Comparison of ENCODE assay signal across 8 cellular contexts in the genomic region with DNA sequence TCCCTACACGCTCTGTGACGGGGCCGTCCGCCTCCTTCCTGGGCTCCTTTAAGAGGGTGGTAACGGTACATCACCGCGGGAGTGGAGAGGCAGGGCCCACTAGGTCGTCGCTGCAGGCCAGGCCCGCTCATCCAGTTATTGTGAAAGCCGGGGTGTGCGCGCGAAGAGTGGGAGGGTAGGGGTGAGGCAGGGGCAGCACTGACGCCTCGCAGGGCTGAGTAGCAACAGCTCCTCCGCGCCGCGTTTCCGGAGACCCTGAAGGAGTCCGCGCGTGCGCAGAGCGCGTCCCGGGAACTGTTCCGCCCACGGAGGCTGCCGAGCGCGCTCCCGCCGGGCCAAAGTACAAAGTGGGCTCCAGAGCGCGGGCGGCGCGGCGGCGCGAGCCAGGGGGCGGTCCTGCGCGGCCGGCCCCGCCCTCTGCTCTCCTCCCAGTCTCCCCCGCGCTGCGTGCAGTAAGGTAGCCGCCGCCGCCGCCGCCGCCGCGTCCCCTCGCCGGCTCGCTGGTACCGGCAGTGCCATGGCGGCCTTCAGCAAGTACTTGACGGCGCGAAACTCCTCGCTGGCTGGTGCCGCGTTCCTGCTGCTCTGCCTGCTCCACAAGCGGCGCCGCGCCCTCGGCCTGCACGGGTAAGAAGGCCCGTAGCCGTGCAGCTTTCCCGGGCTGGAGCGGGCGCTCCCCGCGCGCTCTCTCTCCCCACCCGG. TPM values are rescaled to one million over a fixed set of nuclear protein-coding genes. Genes with fewer than 3 reads are reported as not detected.
DNase-seq lines count a peak whose midpoint lies in the region; ATAC-seq and TF ChIP-seq lines count a peak whose summit lies in the region.

Gene ABCD3 (plus strand): TSS at position 428 of the 702 bp plus-strand sequence. CDS start 90 bp downstream, at position 518.

- peak in 1 of 4 donors; percentile 60 for TF ChIP-seq EP300 in upper lobe of left lung (IDR thresholded peaks at IDR 0.05)

- H3K4me1 ChIP-seq in adrenal gland (replicated peaks in 1 of 2) (peaks cover 9 to 42% of the 10 kb centered on the region in 2 donors), heart right ventricle (peaks cover 0 to 50% (median 41%) of the 10 kb centered on the region in 9 donors), upper lobe of left lung (peaks cover 25 to 46% (median 30%) of the 10 kb centered on the region in 4 donors)

- intact Hi-C loops in adrenal gland (cut with DNase I), result no loop called here
- intact Hi-C loops in heart right ventricle (cut with DNase I), result loop anchor here in 2 of 10 donors (2.0 to 5.0 kb wide), 2 partner anchors 44 to 59 kb away; no protein-coding TSS in a partner anchor
- intact Hi-C loops in posterior vena cava (cut with DNase I), result no loop called here

- TF ChIP-seq CTCF in GM13977 (IDR thresholded peaks at IDR 0.05; ENCODE audit: extremely low read depth, insufficient read depth, missing control alignments) (no peak), adrenal gland (IDR thresholded peaks at IDR 0.05) (no peak), heart right ventricle (IDR thresholded peaks at IDR 0.05) (peak in 1 of 9 donors; percentile 6), upper lobe of left lung (IDR thresholded peaks at IDR 0.05) (peak in 2 of 6 experiments; percentile 11 to 33)

- TF ChIP-seq POLR2A in adrenal gland (IDR thresholded peaks at IDR 0.05) (peak; percentile 71 to 94), upper lobe of left lung (IDR thresholded peaks at IDR 0.05) (peak in 3 of 4 donors; percentile 78 to 96 (median 87))

- H3K27ac ChIP-seq in adrenal gland, result peak within 1 kb of the TSS; percentile 76 to 96 (median 95)
- peak within 1 kb of the TSS; percentile 81 to 97 (median 92) for H3K27ac ChIP-seq in heart right ventricle
- H3K27ac ChIP-seq in upper lobe of left lung, result peak within 1 kb of the TSS; percentile 90 to 94 (median 93)

- 0 to 2% (median 1%) methylated on average over 12 to 85 of the region's 85 CpGs for WGBS in adrenal gland, 4 donors
- WGBS in heart right ventricle, 2 donors, result 0% methylated on average over 82 to 85 of the region's 85 CpGs
- 0% methylated on average over 13 to 44 of the region's 85 CpGs for WGBS in upper lobe of left lung, 2 donors

- ATAC-seq in HG02870 (IDR thresholded peaks at IDR 0.05; ENCODE audit: unreplicated experiment) (peak; percentile 92), heart right ventricle (peak; percentile 96 to 99 (median 98)), upper lobe of left lung (ENCODE audit: low FRiP score in 2 of 2) (peak; percentile 97 to 99)

- no peaks in the 10 kb centered on the region for H3K27me3 ChIP-seq in adrenal gland
- H3K27me3 ChIP-seq in heart right ventricle, result peaks cover 0 to 4% (median 0%) of the 10 kb centered on the region in 7 donors
- no peaks in the 10 kb centered on the region for H3K27me3 ChIP-seq in upper lobe of left lung

- H3K36me3 ChIP-seq in adrenal gland (replicated peaks in 1 of 2) (no peaks in the 10 kb centered on the region), heart right ventricle (no peaks in the 10 kb centered on the region), upper lobe of left lung (no peaks in the 10 kb centered on the region)

- DNase-seq in GM13977 (ENCODE audit: low spot score) (peak; percentile 95), NCI-H146 treated with DMSO at 0.1 percent for 48 hours (lab: John Stamatoyannopoulos, UW; ENCODE audit: unreplicated experiment) (peak; percentile 87), T-helper 1 cell (peak; percentile 93 to 98 (median 94)), adrenal gland (peak; percentile 96 to 99 (median 97)), heart right ventricle (peak; percentile 97 to 98), posterior vena cava (ENCODE audit: low spot score) (peak; percentile 99), upper lobe of left lung (peak; percentile 98 to 99)

- in situ Hi-C loops in GM13977 (cut with MboI; ENCODE audit: low pct_unique_long_range_greater_than_20kb, low sequenced_read_pairs, unreplicated experiment), result no loop called here

- peak within 1 kb of the TSS; percentile 1 to 96 (median 84) for H3K4me3 ChIP-seq in adrenal gland
- peak within 1 kb of the TSS; percentile 59 to 98 (median 93) for H3K4me3 ChIP-seq in heart right ventricle
- H3K4me3 ChIP-seq in upper lobe of left lung, result peak within 1 kb of the TSS; percentile 67 to 92 (median 84)

- H3K9me3 ChIP-seq in adrenal gland (replicated peaks in 1 of 3) (no peaks in the 10 kb centered on the region), heart right ventricle (no peaks in the 10 kb centered on the region), upper lobe of left lung (no peaks in the 10 kb centered on the region)

RNA-seq across cellular contexts. Expression of gene ABCD3, which starts in this region (rescaled TPM):
- total RNA-seq in adrenal gland, result 10 to 100 TPM; 19.1 to 57.5 (median 37.1) TPM
- 10 to 100 TPM; 11.2 to 69.6 (median 15.2) TPM for polyA plus RNA-seq in adrenal gland
- 10 to 100 TPM; 49.0 to 90.0 (median 60.7) TPM for total RNA-seq in heart right ventricle
- polyA plus RNA-seq in heart right ventricle, result 10 to 100 TPM; 22.2 to 25.9 TPM
- total RNA-seq in posterior vena cava, result 10 to 100 TPM; 34.4 to 39.1 TPM
- total RNA-seq in upper lobe of left lung, result 10 to 100 TPM; 14.2 to 54.8 (median 38.1) TPM

Comparison
In these comparisons a context has a peak if more than half of its experiments do, and no peak if none do; other contexts are left out.
1. Peak in every context shown above with its lines: DNase-seq, ATAC-seq, H3K4me3 ChIP-seq and H3K27ac ChIP-seq.